Comparison of ENCODE assay signal across 8 cellular contexts in the genomic region with DNA sequence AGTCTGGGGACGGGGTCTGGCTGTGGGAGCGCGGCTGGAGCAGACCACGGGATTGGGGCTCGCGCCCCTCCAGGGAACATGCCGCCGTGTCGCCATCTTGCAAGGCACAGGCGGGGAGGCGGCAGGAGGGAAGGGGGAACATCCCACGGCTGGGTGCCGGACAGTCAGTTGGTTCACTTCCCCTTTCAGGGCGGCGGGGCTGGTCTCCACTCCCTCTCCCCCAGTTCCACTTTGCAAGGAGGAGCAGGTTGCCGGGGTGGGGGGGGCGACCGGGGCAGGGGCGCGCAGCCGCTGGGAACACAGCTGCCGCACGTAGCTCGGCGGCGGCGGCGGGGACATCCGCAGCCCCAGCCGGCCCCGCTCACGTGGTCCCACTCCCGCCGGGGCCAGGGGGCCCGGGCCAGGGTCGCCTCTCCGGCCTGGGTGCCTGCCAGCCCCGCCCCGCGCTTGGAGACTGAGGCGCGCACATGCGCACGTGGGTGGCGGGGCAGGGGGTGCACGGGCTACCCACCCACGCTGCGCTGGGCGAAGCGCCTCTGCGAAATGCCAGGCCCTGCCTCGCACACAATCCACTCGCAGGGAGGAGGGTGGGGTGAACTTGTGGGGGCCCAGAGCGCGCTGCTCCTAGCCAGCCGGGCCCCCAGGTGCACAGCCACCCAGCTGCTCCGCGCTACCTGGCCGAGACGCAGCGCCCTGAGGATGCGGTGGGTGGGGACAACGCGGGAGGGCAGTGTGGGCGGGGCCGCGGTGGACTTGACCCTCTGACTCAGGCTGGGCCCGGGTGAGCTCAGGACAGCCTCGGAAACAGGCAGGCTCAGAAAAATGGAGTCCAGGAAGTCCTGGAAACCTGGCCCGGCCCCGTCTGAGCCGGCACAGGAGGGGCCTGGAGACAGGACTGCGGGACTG. TPM values are rescaled to one million over a fixed set of nuclear protein-coding genes. Genes with fewer than 3 reads are reported as not detected.
DNase-seq lines count a peak whose midpoint lies in the region; ATAC-seq and TF ChIP-seq lines count a peak whose summit lies in the region.

No MANE protein-coding gene starts in this region.

- in situ Hi-C loops in Panc1 (cut with HindIII; ENCODE audit: low pct_unique_long_range_greater_than_20kb, low sequenced_read_pairs), result no loop called here

- H2BK5ac ChIP-seq in trophoblast cell (ENCODE audit: low read depth, low read length, poor library complexity), result no peak overlapping the region

- H3K4me1 ChIP-seq in A673 (ENCODE audit: insufficient read depth, low read length, poor library complexity, severe bottlenecking) (peaks cover 90% of the 10 kb centered on the region), Panc1 (ENCODE audit: control insufficient read depth, insufficient read depth, low read length) (peaks cover 48% of the 10 kb centered on the region), heart right ventricle (peaks cover 34 to 98% (median 84%) of the 10 kb centered on the region in 9 donors), trophoblast cell (ENCODE audit: control insufficient read depth in 1 of 2, insufficient read depth in 2 of 2, low read length in 2 of 2) (peaks cover 34 to 36% of the 10 kb centered on the region in 2 experiments)

- H2AFZ ChIP-seq in trophoblast cell (ENCODE audit: insufficient read depth, low read length, poor library complexity), result peak overlapping the region; percentile 8

- BruUV-seq in A673 (replicated peaks; lab: Mats Ljungman, UMichigan) (no TSS peak), Panc1 (replicated peaks; lab: Mats Ljungman, UMichigan) (no TSS peak)

- no peak overlapping the region for H3K18ac ChIP-seq in trophoblast cell (ENCODE audit: low read length)

- DNase-seq in A673 (ENCODE audit: low spot score) (no peak), Panc1 (ENCODE audit: low read depth, low spot score) (no peak), heart right ventricle (peak; percentile 80 to 89), trophoblast cell (peak; percentile 89 to 93), cerebellar nuclear complex (lab: John Stamatoyannopoulos, UW) (no peak)

- peak overlapping the region; percentile 80 for H3K27ac ChIP-seq in A673 (ENCODE audit: low read depth, low read length, poor library complexity, severe bottlenecking)
- peak overlapping the region; percentile 91 for H3K27ac ChIP-seq in Panc1 (ENCODE audit: low read length)
- H3K27ac ChIP-seq in adipose tissue (ENCODE audit: low read depth, low read length), result peak overlapping the region; percentile 55
- H3K27ac ChIP-seq in heart right ventricle, result peak overlapping the region; percentile 70 to 97 (median 94)
- no peak overlapping the region for H3K27ac ChIP-seq in trophoblast cell (ENCODE audit: low read depth, low read length)

- ATAC-seq in GM19324 (IDR thresholded peaks at IDR 0.05; ENCODE audit: low FRiP score, unreplicated experiment) (peak; percentile 25), Panc1 (peak; percentile 41), heart right ventricle (peak; percentile 24 to 60 (median 48)), HG02870 (IDR thresholded peaks at IDR 0.05; ENCODE audit: unreplicated experiment) (no peak)

- H4K8ac ChIP-seq in trophoblast cell (ENCODE audit: low read depth, low read length), result no peak overlapping the region

- H2BK120ac ChIP-seq in trophoblast cell (ENCODE audit: insufficient read depth, low read length, poor library complexity), result no peak overlapping the region

- POLR2A ChIA-PET in A673 (lab: Charles Lee; ENCODE audit: low non-redundant PET) (no interaction called here), Panc1 (lab: Charles Lee) (no interaction called here)

- H2BK12ac ChIP-seq in trophoblast cell (ENCODE audit: low read length), result no peak overlapping the region

- WGBS in adipose tissue, 3 donors, result 2 to 17% (median 2%) methylated on average over 45 to 67 of the region's 73 CpGs
- WGBS in heart right ventricle, 2 donors, result 3 to 4% methylated on average over 67 to 72 of the region's 73 CpGs
- WGBS in trophoblast cell (ENCODE audit: extremely low coverage, insufficient coverage, insufficient read length), result no CpG with 5 or more reads among the region's 73 CpGs

- H3K79me2 ChIP-seq in trophoblast cell (ENCODE audit: control insufficient read depth, insufficient read depth, low read length, poor library complexity), result peaks cover 7% of the 10 kb centered on the region

- H3K4ac ChIP-seq in trophoblast cell (ENCODE audit: low read depth, low read length), result no peak overlapping the region

- no peak overlapping the region for H3K23ac ChIP-seq in trophoblast cell (ENCODE audit: low read length)

- H3K14ac ChIP-seq in trophoblast cell (ENCODE audit: low read length), result no peak overlapping the region

- H3K36me3 ChIP-seq in A673 (ENCODE audit: insufficient read depth, low read length, poor library complexity, severe bottlenecking), result peaks cover 4% of the 10 kb centered on the region
- H3K36me3 ChIP-seq in Panc1 (ENCODE audit: control insufficient read depth, insufficient read depth, low read length), result peaks cover 1% of the 10 kb centered on the region; the same call in 1 of the 2 replicates
- peaks cover 0 to 6% (median 0%) of the 10 kb centered on the region in 9 donors for H3K36me3 ChIP-seq in heart right ventricle
- peaks cover 0 to 3% of the 10 kb centered on the region in 2 experiments for H3K36me3 ChIP-seq in trophoblast cell (ENCODE audit: control insufficient read depth in 1 of 2, insufficient read depth in 2 of 2, low read length in 2 of 2)

- peaks cover 4% of the 10 kb centered on the region for H3K79me1 ChIP-seq in trophoblast cell (ENCODE audit: low read length)

- no peak overlapping the region for H3K9ac ChIP-seq in trophoblast cell (ENCODE audit: low read length)

- H2AK5ac ChIP-seq in trophoblast cell (ENCODE audit: low read length), result no peak overlapping the region

- no peak for TF ChIP-seq CTCF in A673 (conservative IDR thresholded peaks at IDR 0.05; ENCODE audit: low read depth, low read length)
- no peak for TF ChIP-seq CTCF in Panc1 (IDR thresholded peaks at IDR 0.05)
- TF ChIP-seq CTCF in heart right ventricle (IDR thresholded peaks at IDR 0.05), result no peak

- H3K9me3 ChIP-seq in A673 (ENCODE audit: low read depth, low read length, poor library complexity, severe bottlenecking), result no peaks in the 10 kb centered on the region
- no peaks in the 10 kb centered on the region for H3K9me3 ChIP-seq in Panc1 (ENCODE audit: control insufficient read depth, insufficient read depth, low read depth, low read length)
- no peaks in the 10 kb centered on the region for H3K9me3 ChIP-seq in heart right ventricle
- no peaks in the 10 kb centered on the region for H3K9me3 ChIP-seq in trophoblast cell (ENCODE audit: insufficient read depth, low read depth, low read length)

- no peak overlapping the region for H4K91ac ChIP-seq in trophoblast cell (ENCODE audit: low read depth, low read length)

- no peaks in the 10 kb centered on the region for H3K27me3 ChIP-seq in A673 (replicated peaks; ENCODE audit: insufficient read depth, low read depth, low read length, poor library complexity)
- H3K27me3 ChIP-seq in Panc1 (ENCODE audit: control insufficient read depth, insufficient read depth, low read length), result no peaks in the 10 kb centered on the region
- H3K27me3 ChIP-seq in heart right ventricle, result no peaks in the 10 kb centered on the region
- peaks cover 5% of the 10 kb centered on the region for H3K27me3 ChIP-seq in trophoblast cell (ENCODE audit: insufficient read depth, low read length)

- peak overlapping the region; percentile 43 for H3K4me3 ChIP-seq in A673 (ENCODE audit: low read depth, low read length, poor library complexity, severe bottlenecking)
- H3K4me3 ChIP-seq in Panc1 (ENCODE audit: low read depth in 2 of 2, low read length in 2 of 2), result peak overlapping the region; percentile 24 to 45
- peak overlapping the region; percentile 33 to 67 (median 58) for H3K4me3 ChIP-seq in heart right ventricle
- H3K4me3 ChIP-seq in trophoblast cell (ENCODE audit: low read depth, low read length), result peak overlapping the region; percentile 34

- peak overlapping the region; percentile 82 for H3K4me2 ChIP-seq in trophoblast cell (ENCODE audit: low read length)

- no peak overlapping the region for H4K12ac ChIP-seq in trophoblast cell (ENCODE audit: low read depth, low read length)

- CTCF ChIA-PET in A673 (lab: Charles Lee) (interaction anchor here (0.5 to 0.6 kb wide), 3 partner anchors 7 to 239 kb away, joined by 4 to 9 read pairs (median 6); no protein-coding TSS in a partner anchor), Panc1 (lab: Charles Lee) (interaction anchor here (0.6 to 0.7 kb wide), 2 partner anchors 12 to 188 kb away, joined by 3 to 11 read pairs; no protein-coding TSS in a partner anchor)

- intact Hi-C loops in A673 (cut with micrococcal nuclease; ENCODE audit: unreplicated experiment) (loop anchor here (5.0 kb wide), 1 partner anchor 590 kb away; the partner anchor contains the start of gene CIRBP), Panc1 (cut with micrococcal nuclease; ENCODE audit: unreplicated experiment) (no loop called here), heart right ventricle (cut with DNase I) (no loop called here)

RNA-seq across cellular contexts. Expression of gene KLF16, which starts 6.4 kb away (rescaled TPM):
- total RNA-seq in A673 (2021), result 46.8 and 49.1 TPM in 2 replicates
- total RNA-seq in Panc1 (2021; ENCODE audit: unreplicated experiment), result 79.3 TPM
- 74.5 TPM for polyA plus RNA-seq in Panc1 (2012; ENCODE audit: insufficient read length)
- 10 to 100 TPM in 1 of 3 donors, 1 to 10 TPM in 2; 3.7 to 14.4 (median 9.8) TPM for polyA plus RNA-seq in adipose tissue
- 10 to 100 TPM in 4 of 10 donors, 1 to 10 TPM in 6; 5.0 to 13.4 (median 7.6) TPM for total RNA-seq in heart right ventricle
- 1 to 10 TPM; 4.0 to 8.6 TPM for polyA plus RNA-seq in heart right ventricle
- 18.5 and 21.1 TPM in 2 replicates for polyA plus RNA-seq in trophoblast cell (2013)

RNA-seq across cellular contexts. Expression of gene REXO1, which starts 8.7 kb away (rescaled TPM):
- total RNA-seq in A673 (2021) (50.6 and 53.0 TPM in 2 replicates), Panc1 (2021; ENCODE audit: unreplicated experiment) (52.1 TPM), heart right ventricle (10 to 100 TPM; 13.1 to 20.1 (median 16.5) TPM)
- 66.2 TPM for polyA plus RNA-seq in Panc1 (2012; ENCODE audit: insufficient read length)
- polyA plus RNA-seq in adipose tissue (10 to 100 TPM; 11.0 to 29.2 (median 23.5) TPM), heart right ventricle (10 to 100 TPM; 13.1 to 20.6 TPM)
- polyA plus RNA-seq in trophoblast cell (2013), result 24.5 and 26.8 TPM in 2 replicates

RNA-seq across cellular contexts. Expression of gene ABHD17A, which starts 28.3 kb away (rescaled TPM):
- total RNA-seq in A673 (2021), result 56.9 and 60.0 TPM in 2 replicates
- 57.1 TPM for total RNA-seq in Panc1 (2021; ENCODE audit: unreplicated experiment)
- 92.3 TPM for polyA plus RNA-seq in Panc1 (2012; ENCODE audit: insufficient read length)
- polyA plus RNA-seq in adipose tissue, result 10 to 100 TPM; 46.1 to 92.9 (median 59.2) TPM
- 10 to 100 TPM; 45.1 to 68.0 (median 57.0) TPM for total RNA-seq in heart right ventricle
- polyA plus RNA-seq in heart right ventricle, result 100 to 1,000 TPM in 1 of 2 donors, 10 to 100 TPM in 1; 93.6 to 185 TPM
- polyA plus RNA-seq in trophoblast cell (2013), result 55.3 and 58.0 TPM in 2 replicates

RNA-seq across cellular contexts. Expression of gene ATP8B3, which starts 44.9 kb away (rescaled TPM):
- 8.7 and 10.7 TPM in 2 replicates for total RNA-seq in A673 (2021)
- total RNA-seq in Panc1 (2021; ENCODE audit: unreplicated experiment), result 67.7 TPM
- polyA plus RNA-seq in Panc1 (2012; ENCODE audit: insufficient read length), result 30.0 TPM
- 1 to 10 TPM in 1 of 3 donors, under 1 TPM in 2; 0.33 to 1.8 (median 0.80) TPM for polyA plus RNA-seq in adipose tissue
- 1 to 10 TPM in 2 of 10 donors, under 1 TPM in 8; 0.13 to 3.4 (median 0.48) TPM for total RNA-seq in heart right ventricle
- polyA plus RNA-seq in heart right ventricle, result 1 to 10 TPM in 1 of 2 donors, under 1 TPM in 1; 0.80 to 1.3 TPM
- polyA plus RNA-seq in trophoblast cell (2013), result 0.94 and 0.97 TPM in 2 replicates

RNA-seq across cellular contexts. Expression of gene ADAT3, which starts 48.2 kb away (rescaled TPM):
- 14.1 and 18.0 TPM in 2 replicates for total RNA-seq in A673 (2021)
- total RNA-seq in Panc1 (2021; ENCODE audit: unreplicated experiment), result 8.9 TPM
- 8.5 TPM for polyA plus RNA-seq in Panc1 (2012; ENCODE audit: insufficient read length)
- polyA plus RNA-seq in adipose tissue, result 1 to 10 TPM; 2.2 to 4.2 (median 4.2) TPM
- total RNA-seq in heart right ventricle, result 1 to 10 TPM in 9 of 10 donors, under 1 TPM in 1; 0.94 to 3.2 (median 1.4) TPM
- polyA plus RNA-seq in heart right ventricle, result 1 to 10 TPM; 2.0 to 4.3 TPM
- 10.9 and 12.1 TPM in 2 replicates for polyA plus RNA-seq in trophoblast cell (2013)

Comparison
In these comparisons a context has a peak if more than half of its experiments do, and no peak if none do; other contexts are left out.
1. DNase-seq: peak in heart right ventricle (2 of 2) and trophoblast cell (2 of 2); none in A673 (single experiment), Panc1 (single experiment) and cerebellar nuclear complex (0 of 2).
2. Peak in every context shown above with its lines, with median percentiles within 50 percentile points of each other: H3K4me3 ChIP-seq.